Comparison of ENCODE assay signal across 26 cellular contexts in the genomic region with DNA sequence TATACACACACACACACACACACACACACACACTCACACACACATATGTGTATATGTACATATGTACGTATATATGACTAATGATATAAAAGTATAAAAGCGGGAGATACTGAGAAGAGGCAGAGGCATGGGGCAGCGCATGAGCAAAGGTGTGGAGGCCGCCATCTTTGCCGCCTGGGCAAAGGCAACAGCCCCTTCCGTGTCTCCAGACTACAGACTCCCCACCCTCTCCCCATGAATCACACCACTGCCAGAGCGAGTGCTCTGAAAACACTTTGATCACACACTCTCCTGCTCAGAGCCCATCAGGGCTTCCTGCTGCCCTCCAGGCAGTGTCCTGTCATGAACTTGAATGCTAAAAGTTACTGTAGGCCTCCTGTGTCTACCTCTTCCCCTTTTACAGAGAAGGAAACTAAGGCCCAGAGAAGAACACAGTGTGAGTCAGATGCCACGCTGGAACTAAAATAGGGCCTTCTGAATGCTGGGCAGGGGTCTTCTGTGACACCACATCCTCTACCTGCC. TPM values are rescaled to one million over a fixed set of nuclear protein-coding genes. Genes with fewer than 3 reads are reported as not detected.
DNase-seq lines count a peak whose midpoint lies in the region; ATAC-seq, FAIRE-seq and TF ChIP-seq lines count a peak whose summit lies in the region.
"Had no signal": no experiment of that assay in that cellular context is flagged by ENCODE, and none has a peak within 500 bp of the region (broad histone marks: within the 10 kb centered on the region; RNA-seq: fewer than 3 reads in every experiment).

No MANE protein-coding gene starts in this region.

- no peak overlapping the region for H3K9ac ChIP-seq in kidney (ENCODE audit: low read length in 2 of 2)

- in situ Hi-C loops in ACHN (cut with HindIII; ENCODE audit: low pct_ligation_motif_present, low pct_unique_long_range_greater_than_20kb, low sequenced_read_pairs), result no loop called here

- no peaks in the 10 kb centered on the region for H3K9me3 ChIP-seq in T-helper 17 cell (ENCODE audit: control insufficient read depth, low read length, poor library complexity, severe bottlenecking)
- H3K9me3 ChIP-seq in kidney (ENCODE audit: control insufficient read depth in 1 of 2, low read length in 2 of 2), result no peaks in the 10 kb centered on the region
- H3K9me3 ChIP-seq: ascending aorta, prostate gland, tibial artery had no signal

- H3K4me1 ChIP-seq in kidney (ENCODE audit: control insufficient read depth in 1 of 2, insufficient read depth in 1 of 2, low read depth in 1 of 2, low read length in 2 of 2), result peaks cover 13 to 16% of the 10 kb centered on the region in 2 donors
- H3K4me1 ChIP-seq: prostate gland, tibial artery had no signal

- H3K27me3 Mint-ChIP-seq in activated naive CD4-positive, alpha-beta T cell treated with anti-CD3 and anti-CD28 coated beads, Interleukin-2, amount 50 U/mL, for 24 hours, result no peaks in the 10 kb centered on the region
- no peaks in the 10 kb centered on the region for H3K27me3 Mint-ChIP-seq in T-helper 17 cell
- H3K27me3 Mint-ChIP-seq in type B pancreatic cell, result no peaks in the 10 kb centered on the region
- H3K27me3 Mint-ChIP-seq: activated CD8-positive, alpha-beta memory T cell treated with anti-CD3 and anti-CD28 coated beads, Interleukin-2, amount 10 ng/mL, durations not matched to agents 7 days and 5 days; stimulated activated naive CD8-positive, alpha-beta T cell treated with anti-CD3 and anti-CD28 coated beads, Interleukin-15, Interleukin-2, amounts not matched to agents 100 ng/mL and 50 ng/mL, for 24 hours had no signal

- ATAC-seq in T-helper 17 cell, result no peak
- ATAC-seq in HG03039 (IDR thresholded peaks at IDR 0.05; ENCODE audit: unreplicated experiment), result no peak
- ATAC-seq: activated CD8-positive, alpha-beta memory T cell treated with anti-CD3 and anti-CD28 coated beads, Interleukin-2, amount 10 ng/mL, durations not matched to agents 7 days and 5 days; SK-N-SH treated with all-trans-retinoic acid at 6 μM for 48 hours had no signal

- DNase-seq in activated naive CD4-positive, alpha-beta T cell (lab: John Stamatoyannopoulos, UW), result no peak
- no peak for DNase-seq in T-helper 17 cell
- DNase-seq in kidney, result peak; percentile 16
- DNase-seq in type B pancreatic cell (ENCODE audit: extremely low spot score, unreplicated experiment), result no peak
- no peak for DNase-seq in ACHN
- no peak for DNase-seq in DMS153 (lab: John Stamatoyannopoulos, UW)
- DNase-seq: activated CD8-positive, alpha-beta memory T cell treated with anti-CD3 and anti-CD28 coated beads, Interleukin-2, amount 10 ng/mL, durations not matched to agents 7 days and 5 days; activated gamma-delta T cell; DMS79; effector CD8-positive, alpha-beta T cell; GOT3; NCI-H1105 treated with DMSO at 0.1 percent for 48 hours; NCI-H510A treated with DMSO at 0.1 percent for 48 hours; NK-92 treated with Interleukin-12 subunit alpha and Interleukin-12 subunit beta, amount 100 ng/mL, for 24 hours; stimulated activated CD4-positive, alpha-beta T cell treated with anti-CD3 and anti-CD28 coated beads, Interleukin-2, amount 100 ng/mL, for 24 hours; T1000 had no signal

- H3K27ac Mint-ChIP-seq in activated naive CD4-positive, alpha-beta T cell treated with anti-CD3 and anti-CD28 coated beads, Interleukin-2, amount 50 U/mL, for 24 hours, result peak overlapping the region; percentile 35
- peak overlapping the region; percentile 93 for H3K27ac Mint-ChIP-seq in T-helper 17 cell
- peak overlapping the region; percentile 56 for H3K27ac Mint-ChIP-seq in type B pancreatic cell
- H3K27ac Mint-ChIP-seq: activated CD8-positive, alpha-beta memory T cell treated with anti-CD3 and anti-CD28 coated beads, Interleukin-2, amount 10 ng/mL, durations not matched to agents 7 days and 5 days; memory B cell; stimulated activated naive CD8-positive, alpha-beta T cell treated with anti-CD3 and anti-CD28 coated beads, Interleukin-15, Interleukin-2, amounts not matched to agents 100 ng/mL and 50 ng/mL, for 24 hours had no signal

- H3K4me3 Mint-ChIP-seq in activated naive CD4-positive, alpha-beta T cell treated with anti-CD3 and anti-CD28 coated beads, Interleukin-2, amount 50 U/mL, for 24 hours, result no peak overlapping the region
- peak overlapping the region; percentile 81 for H3K4me3 Mint-ChIP-seq in T-helper 17 cell
- peak overlapping the region; percentile 31 for H3K4me3 Mint-ChIP-seq in type B pancreatic cell
- H3K4me3 Mint-ChIP-seq: activated CD8-positive, alpha-beta memory T cell treated with anti-CD3 and anti-CD28 coated beads, Interleukin-2, amount 10 ng/mL, durations not matched to agents 7 days and 5 days; memory B cell; stimulated activated naive CD8-positive, alpha-beta T cell treated with anti-CD3 and anti-CD28 coated beads, Interleukin-15, Interleukin-2, amounts not matched to agents 100 ng/mL and 50 ng/mL, for 24 hours had no signal

- TF ChIP-seq CTCF in kidney (IDR thresholded peaks at IDR 0.05; ENCODE audit: borderline replicate concordance, extremely low read depth, insufficient read depth) (no peak), type B pancreatic cell (conservative IDR thresholded peaks at IDR 0.05) (no peak)

- intact Hi-C loops in kidney (cut with DNase I), result no loop called here

- H3K36me3 Mint-ChIP-seq in activated naive CD4-positive, alpha-beta T cell treated with anti-CD3 and anti-CD28 coated beads, Interleukin-2, amount 50 U/mL, for 24 hours, result no peaks in the 10 kb centered on the region
- H3K36me3 Mint-ChIP-seq in T-helper 17 cell (ENCODE audit: low read depth) (peaks cover 4% of the 10 kb centered on the region), type B pancreatic cell (no peaks in the 10 kb centered on the region)
- H3K36me3 Mint-ChIP-seq: activated CD8-positive, alpha-beta memory T cell treated with anti-CD3 and anti-CD28 coated beads, Interleukin-2, amount 10 ng/mL, durations not matched to agents 7 days and 5 days; memory B cell had no signal

- H3K9me3 Mint-ChIP-seq in activated naive CD4-positive, alpha-beta T cell treated with anti-CD3 and anti-CD28 coated beads, Interleukin-2, amount 50 U/mL, for 24 hours, result no peaks in the 10 kb centered on the region
- no peaks in the 10 kb centered on the region for H3K9me3 Mint-ChIP-seq in type B pancreatic cell
- H3K9me3 Mint-ChIP-seq: stimulated activated naive CD8-positive, alpha-beta T cell treated with anti-CD3 and anti-CD28 coated beads, Interleukin-15, Interleukin-2, amounts not matched to agents 100 ng/mL and 50 ng/mL, for 24 hours had no signal

- H3K36me3 ChIP-seq in kidney (ENCODE audit: control insufficient read depth in 1 of 2, insufficient read depth in 2 of 2, low read length in 2 of 2), result no peaks in the 10 kb centered on the region
- H3K36me3 ChIP-seq: ascending aorta, prostate gland, tibial artery had no signal

- peaks cover 43% of the 10 kb centered on the region for H3K4me1 Mint-ChIP-seq in activated naive CD4-positive, alpha-beta T cell treated with anti-CD3 and anti-CD28 coated beads, Interleukin-2, amount 50 U/mL, for 24 hours
- H3K4me1 Mint-ChIP-seq in T-helper 17 cell, result peaks cover 33% of the 10 kb centered on the region
- H3K4me1 Mint-ChIP-seq in type B pancreatic cell (ENCODE audit: unreplicated experiment), result peaks cover 55% of the 10 kb centered on the region
- H3K4me1 Mint-ChIP-seq: memory B cell had no signal

- FAIRE-seq in kidney (lab: Jason Lieb, UNC), result no peak
- FAIRE-seq: GM12891, HTR-8/SVneo had no signal

- H3K27ac ChIP-seq in kidney (ENCODE audit: low read depth in 2 of 2, low read length in 2 of 2), result no peak overlapping the region
- H3K27ac ChIP-seq: ascending aorta, prostate gland, tibial artery had no signal

- H3K4me3 ChIP-seq in kidney (ENCODE audit: low read length in 2 of 2), result no peak overlapping the region
- H3K4me3 ChIP-seq: ascending aorta, prostate gland, tibial artery had no signal

RNA-seq across cellular contexts. Expression of a gene that starts 54.7 kb away (rescaled TPM):
- total RNA-seq in T-helper 17 cell (10 to 100 TPM; 64.9 to 67.4 TPM), kidney (49.6 TPM), type B pancreatic cell (ENCODE audit: low replicate concordance) (69.5 and 129 TPM in 2 replicates)
- 33.3 TPM for polyA plus RNA-seq in kidney (ENCODE audit: insufficient read depth, low read depth, low replicate concordance)

Comparison
In these comparisons a context has a peak if more than half of its experiments do, and no peak if none do; other contexts are left out.
1. H3K27ac Mint-ChIP-seq: peak in every context shown above with its lines; median percentile 93 in T-helper 17 cell; 56 in type B pancreatic cell; 35 in activated naive CD4-positive, alpha-beta T cell treated with anti-CD3 and anti-CD28 coated beads, Interleukin-2, amount 50 U/mL, for 24 hours.